Comparison of ENCODE assay signal across 8 cellular contexts in genomic region chr1:113929750-113930498, GRCh38. TPM values are rescaled to one million over a fixed set of nuclear protein-coding genes. Genes with fewer than 3 reads are reported as not detected.
A peak's percentile ranks its signal among the peaks of the same experiment; 100 is the strongest.
DNase-seq lines count a peak whose midpoint lies in the region; ATAC-seq and TF ChIP-seq lines count a peak whose summit lies in the region.

No MANE protein-coding gene starts in this region.

- ATAC-seq in HG02763 (IDR thresholded peaks at IDR 0.05; ENCODE audit: unreplicated experiment), result peak; percentile 31

- H3K9me3 ChIP-seq in NT2/D1 (ENCODE audit: insufficient read depth, low read length), result no peaks in the 10 kb centered on the region
- H3K9me3 ChIP-seq in neural cell (ENCODE audit: low read length), result no peaks in the 10 kb centered on the region

- H3K9ac ChIP-seq in NT2/D1 (ENCODE audit: insufficient read length, low read depth), result peak overlapping the region; percentile 94
- peak overlapping the region; percentile 81 for H3K9ac ChIP-seq in neural cell (ENCODE audit: low read length)

- TF ChIP-seq RAD21 in neural cell (conservative IDR thresholded peaks at IDR 0.05), result no peak

- peaks cover 48% of the 10 kb centered on the region for H3K79me2 ChIP-seq in neural cell (replicated peaks; ENCODE audit: insufficient read depth, low read length)

- peak overlapping the region; percentile 21 for H2AFZ ChIP-seq in neural cell (ENCODE audit: low read depth, low read length)

- peak overlapping the region; percentile 79 for H3K4me2 ChIP-seq in neural cell (ENCODE audit: low read length)

- no peaks in the 10 kb centered on the region for H3K4me1 ChIP-seq in NT2/D1 (ENCODE audit: insufficient read depth, insufficient read length)

- H3K27ac ChIP-seq in neural cell (ENCODE audit: low read length) (peak overlapping the region; percentile 94), temporal lobe (ENCODE audit: low read depth, low read length) (peak overlapping the region; percentile 54)

- H4K20me1 ChIP-seq in neural cell (ENCODE audit: insufficient read depth), result no peaks in the 10 kb centered on the region

- H3K9me2 ChIP-seq in neural cell (ENCODE audit: insufficient read depth, low read length), result no peaks in the 10 kb centered on the region

- peak overlapping the region; percentile 96 for H3K4me3 ChIP-seq in NT2/D1 (ENCODE audit: insufficient read length, low read depth)
- H3K4me3 ChIP-seq in fibroblast of mammary gland (ENCODE audit: control insufficient read depth, low read depth, low read length), result peak overlapping the region; percentile 88
- H3K4me3 ChIP-seq in neural cell (ENCODE audit: low read length), result peak overlapping the region; percentile 96

- TF ChIP-seq CTCF in fibroblast of mammary gland (conservative IDR thresholded peaks at IDR 0.05; ENCODE audit: control insufficient read depth, insufficient read depth, low read depth, low read length) (no peak), neural cell (IDR thresholded peaks at IDR 0.05; ENCODE audit: poor library complexity, severe bottlenecking) (no peak)

- DNase-seq in NCI-H510A treated with DMSO at 0.1 percent for 48 hours (lab: John Stamatoyannopoulos, UW), result peak; percentile 5
- DNase-seq in NCI-H510A (lab: John Stamatoyannopoulos, UW), result no peak
- no peak for DNase-seq in NT2/D1 (ENCODE audit: low read depth, low spot score)
- peak; percentile 48 for DNase-seq in activated T-helper 1 cell treated with Interleukin-2 at 50 U/mL for 16 hours (ENCODE audit: low read depth)
- no peak for DNase-seq in fibroblast of mammary gland (ENCODE audit: low read depth)

- H3F3A ChIP-seq in neural cell (ENCODE audit: insufficient read depth, low read length, poor library complexity, severe bottlenecking), result peaks cover 6% of the 10 kb centered on the region

- H3K36me3 ChIP-seq in NT2/D1 (ENCODE audit: insufficient read depth, insufficient read length, low read length) (no peaks in the 10 kb centered on the region), neural cell (ENCODE audit: insufficient read depth, low read length) (no peaks in the 10 kb centered on the region)

- no peak for TF ChIP-seq EP300 in neural cell (conservative IDR thresholded peaks at IDR 0.05; ENCODE audit: poor library complexity, severe bottlenecking)

- H3K27me3 ChIP-seq in NT2/D1 (ENCODE audit: insufficient read depth, insufficient read length) (no peaks in the 10 kb centered on the region), neural cell (ENCODE audit: insufficient read depth, low read depth, low read length) (no peaks in the 10 kb centered on the region)

TF ChIP-seq in neural cell, 6 proteins besides CTCF, POLR2A, EP300 and RAD21:
- TF ChIP-seq MXI1 (conservative IDR thresholded peaks at IDR 0.05; ENCODE audit: poor library complexity, severe bottlenecking) (peak; percentile 10), TAF1 (IDR thresholded peaks at IDR 0.05; ENCODE audit: low read depth) (no peak)

RNA-seq across cellular contexts. Expression of gene HIPK1, which starts 0.8 kb away (rescaled TPM):
- 20.3 and 22.9 TPM in 2 replicates for polyA plus RNA-seq in neural cell
- polyA minus RNA-seq in neural cell, result 54.3 and 58.0 TPM in 2 replicates
- total RNA-seq in temporal lobe, result 34.4 TPM

RNA-seq across cellular contexts. Expression of gene DCLRE1B, which starts 24.8 kb away (rescaled TPM):
- 7.3 and 8.7 TPM in 2 replicates for polyA plus RNA-seq in neural cell
- 12.7 and 14.0 TPM in 2 replicates for polyA minus RNA-seq in neural cell
- 7.1 TPM for total RNA-seq in temporal lobe

RNA-seq across cellular contexts. Expression of gene AP4B1, which starts 25.3 kb away (rescaled TPM):
- 178 and 192 TPM in 2 replicates for polyA plus RNA-seq in neural cell
- polyA minus RNA-seq in neural cell, result 48.3 and 49.7 TPM in 2 replicates
- total RNA-seq in temporal lobe, result 26.3 TPM

RNA-seq across cellular contexts. Expression of gene BCL2L15, which starts 42.5 kb away (rescaled TPM):
- 2.6 and 4.7 TPM in 2 replicates for polyA plus RNA-seq in neural cell
- polyA minus RNA-seq in neural cell, result 3.2 and 6.4 TPM in 2 replicates
- 0.74 TPM for total RNA-seq in temporal lobe

RNA-seq across cellular contexts. Expression of gene OLFML3, which starts 49.4 kb away (rescaled TPM):
- polyA plus RNA-seq in neural cell, result not detected in 2 replicates
- 0.35 TPM in 1 of 2 replicates, not detected in the other for polyA minus RNA-seq in neural cell
- total RNA-seq in temporal lobe, result 12.3 TPM

Comparison
In these comparisons a context has a peak if more than half of its experiments do, and no peak if none do; other contexts are left out.
1. DNase-seq: peak in NCI-H510A treated with DMSO at 0.1 percent for 48 hours (single experiment) and activated T-helper 1 cell treated with Interleukin-2 at 50 U/mL for 16 hours (single experiment); none in NCI-H510A (single experiment), NT2/D1 (single experiment) and fibroblast of mammary gland (single experiment).
2. Peak in every context shown above with its lines, with median percentiles within 50 percentile points of each other: H3K4me3 ChIP-seq.